8 cellular contexts compared by ENCODE assay signal in the genomic region with DNA sequence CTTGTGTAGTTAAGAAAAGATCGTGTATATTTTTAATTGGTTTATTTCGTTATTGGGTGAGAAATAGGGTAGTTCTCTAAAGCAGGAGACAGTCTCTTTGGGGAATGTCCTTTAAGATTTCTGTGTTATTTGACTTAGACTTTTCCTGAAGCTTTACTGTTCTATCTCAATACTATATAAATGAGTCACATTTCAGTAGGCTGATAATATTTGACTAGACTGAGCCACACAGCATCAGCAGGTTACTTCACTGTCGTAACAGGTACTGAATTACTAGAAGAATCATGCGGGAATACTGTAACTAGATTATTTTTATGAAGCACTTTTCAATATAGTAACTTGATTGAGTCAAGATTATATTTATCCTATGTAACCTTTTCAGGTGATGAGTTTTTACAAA. TPM values are rescaled to one million over a fixed set of nuclear protein-coding genes. Genes with fewer than 3 reads are reported as not detected.
DNase-seq lines count a peak whose midpoint lies in the region; ATAC-seq, FAIRE-seq and TF ChIP-seq lines count a peak whose summit lies in the region.

No MANE protein-coding gene starts in this region.

- peaks cover 4% of the 10 kb centered on the region; the same call in 1 of the 2 replicates for H4K20me1 ChIP-seq in HepG2 (ENCODE audit: insufficient read depth, low read length)

- H3K4me3 ChIP-seq in HepG2 (replicated peaks in 1 of 3; ENCODE audit: insufficient read depth in 1 of 3, low read depth in 2 of 3, low read length in 3 of 3) (peak overlapping the region; percentile 82 to 99 (median 83); a peak in 5 of 6 replicates), brain microvascular endothelial cell (ENCODE audit: low read depth, low read length) (no peak overlapping the region)

- no peak for TF ChIP-seq POLR2A in HepG2 (IDR thresholded peaks at IDR 0.05; ENCODE audit: insufficient read depth in 1 of 2, low read depth in 2 of 2, low read length in 2 of 2)

- H2AFZ ChIP-seq in HepG2 (ENCODE audit: low read length): no peak overlapping the region

- CTCF ChIA-PET in HepG2 (lab: Yijun Ruan, JAX; ENCODE audit: low intra/inter-chr PET ratio, low total read pairs): no interaction called here

- H3K4me3 Mint-ChIP-seq in stimulated activated naive CD8-positive, alpha-beta T cell treated with anti-CD3 and anti-CD28 coated beads, Interleukin-15, Interleukin-2, amounts not matched to agents 100 ng/mL and 50 ng/mL, for 24 hours: peak overlapping the region; percentile 88

- H3K4me1 ChIP-seq in HepG2 (ENCODE audit: insufficient read depth, low read length): peaks cover 51% of the 10 kb centered on the region

- peaks cover 6% of the 10 kb centered on the region for H3K9me3 Mint-ChIP-seq in stimulated activated naive CD8-positive, alpha-beta T cell treated with anti-CD3 and anti-CD28 coated beads, Interleukin-15, Interleukin-2, amounts not matched to agents 100 ng/mL and 50 ng/mL, for 24 hours
- H3K9me3 Mint-ChIP-seq in activated naive CD4-positive, alpha-beta T cell treated with anti-CD3 and anti-CD28 coated beads, Interleukin-2, amount 50 U/mL, for 72 hours: peaks cover 0 to 3% of the 10 kb centered on the region in 2 donors

- peaks cover 47% of the 10 kb centered on the region for H3K79me2 ChIP-seq in HepG2 (ENCODE audit: insufficient read depth, low read length)

- no peaks in the 10 kb centered on the region for H3K27me3 Mint-ChIP-seq in stimulated activated naive CD8-positive, alpha-beta T cell treated with anti-CD3 and anti-CD28 coated beads, Interleukin-15, Interleukin-2, amounts not matched to agents 100 ng/mL and 50 ng/mL, for 24 hours

- H3K27ac ChIP-seq in HepG2 (ENCODE audit: extremely low read length, insufficient read depth, low read length): no peak overlapping the region
- H3K27ac ChIP-seq in brain microvascular endothelial cell: no peak overlapping the region

- peaks cover 69% of the 10 kb centered on the region for H3K4me1 Mint-ChIP-seq in stimulated activated naive CD8-positive, alpha-beta T cell treated with anti-CD3 and anti-CD28 coated beads, Interleukin-15, Interleukin-2, amounts not matched to agents 100 ng/mL and 50 ng/mL, for 24 hours (ENCODE audit: low read depth)

- TF ChIP-seq CTCF in HepG2 (CRISPR knock-in tag; IDR thresholded peaks at IDR 0.05) (no peak), brain microvascular endothelial cell (IDR thresholded peaks at IDR 0.05; ENCODE audit: low read depth, low read length, missing control alignments) (no peak)

- no peaks in the 10 kb centered on the region for H3K9me3 ChIP-seq in HepG2 (ENCODE audit: low read length)

- H3K4me2 ChIP-seq in HepG2 (ENCODE audit: low read depth, low read length): peak overlapping the region; percentile 87

- DNase-seq in stimulated activated naive CD8-positive, alpha-beta T cell treated with anti-CD3 and anti-CD28 coated beads, Interleukin-15, Interleukin-2, amounts not matched to agents 100 U/mL and 50 U/mL, for 24 hours: no peak
- no peak for DNase-seq in activated naive CD4-positive, alpha-beta T cell treated with anti-CD3 and anti-CD28 coated beads, Interleukin-2, amount 50 U/mL, for 72 hours (ENCODE audit: low spot score in 2 of 2)
- DNase-seq in HepG2 (ENCODE audit: low spot score) (peak; percentile 13), brain microvascular endothelial cell (no peak), amygdala (lab: John Stamatoyannopoulos, UW) (no peak), HK-2 (ENCODE audit: unreplicated experiment) (no peak)

- peaks cover 4% of the 10 kb centered on the region for H3K36me3 Mint-ChIP-seq in stimulated activated naive CD8-positive, alpha-beta T cell treated with anti-CD3 and anti-CD28 coated beads, Interleukin-15, Interleukin-2, amounts not matched to agents 100 ng/mL and 50 ng/mL, for 24 hours (ENCODE audit: low read depth)
- peaks cover 0 to 11% of the 10 kb centered on the region in 2 donors for H3K36me3 Mint-ChIP-seq in activated naive CD4-positive, alpha-beta T cell treated with anti-CD3 and anti-CD28 coated beads, Interleukin-2, amount 50 U/mL, for 72 hours

- TSS peak; percentile 57 for BruUV-seq in HepG2 (replicated peaks; lab: Mats Ljungman, UMichigan)

- intact Hi-C loops in HepG2 (cut with micrococcal nuclease; ENCODE audit: unreplicated experiment): loop anchor here (2.0 to 5.0 kb wide), 2 partner anchors 18 to 102 kb away; a partner anchor contains a TSS

- H3K36me3 ChIP-seq in HepG2 (replicated peaks in 1 of 2; ENCODE audit: control insufficient read depth in 1 of 2, insufficient read depth in 2 of 2, low read length in 2 of 2) (no peaks in the 10 kb centered on the region), brain microvascular endothelial cell (replicated peaks) (no peaks in the 10 kb centered on the region)

- ATAC-seq in stimulated activated naive CD8-positive, alpha-beta T cell treated with anti-CD3 and anti-CD28 coated beads, Interleukin-15, Interleukin-2, amounts not matched to agents 100 U/mL and 50 U/mL, for 24 hours: no peak
- peak; percentile 19 to 43 for ATAC-seq in activated naive CD4-positive, alpha-beta T cell treated with anti-CD3 and anti-CD28 coated beads, Interleukin-2, amount 50 U/mL, for 72 hours
- ATAC-seq in HepG2 (no peak), HG02870 (IDR thresholded peaks at IDR 0.05; ENCODE audit: unreplicated experiment) (no peak)

- no peak for TF ChIP-seq RAD21 in HepG2 (CRISPR knock-in tag; IDR thresholded peaks at IDR 0.05)

- POLR2A ChIA-PET in HepG2 (lab: Yijun Ruan, JAX): interaction anchor here (1.3 to 3.6 kb wide), 2 partner anchors 102 to 270 kb away, joined by 3 to 13 read pairs; a partner anchor contains a TSS

- in situ Hi-C loops in HepG2 (cut with HindIII; ENCODE audit: extremely low pct_ligation_motif_present, low pct_unique_long_range_greater_than_20kb): no loop called here
- in situ Hi-C loops in brain microvascular endothelial cell (cut with HindIII; ENCODE audit: low pct_ligation_motif_present, low sequenced_read_pairs): no loop called here

- no peak for FAIRE-seq in HepG2 (lab: Jason Lieb, UNC)

- TF ChIP-seq EP300 in HepG2 (IDR thresholded peaks at IDR 0.05; ENCODE audit: low read depth in 2 of 2, low read length in 2 of 2) (no peak), HepG2 (CRISPR knock-in tag; IDR thresholded peaks at IDR 0.05; ENCODE audit: borderline replicate concordance) (no peak)

- H3K27me3 ChIP-seq in HepG2 (ENCODE audit: control insufficient read depth in 1 of 2, insufficient read depth in 2 of 2, low read length in 2 of 2): no peaks in the 10 kb centered on the region
- H3K27me3 ChIP-seq in brain microvascular endothelial cell (replicated peaks): no peaks in the 10 kb centered on the region

- 20% methylated on average over 4 of the region's 4 CpGs for WGBS in HepG2 (ENCODE audit: low lambda C conversion rate)

- H3K9ac ChIP-seq in HepG2 (ENCODE audit: insufficient read depth, low read depth, low read length): peak overlapping the region; percentile 84

- H3K27ac Mint-ChIP-seq in stimulated activated naive CD8-positive, alpha-beta T cell treated with anti-CD3 and anti-CD28 coated beads, Interleukin-15, Interleukin-2, amounts not matched to agents 100 ng/mL and 50 ng/mL, for 24 hours: peak overlapping the region; percentile 56
- H3K27ac Mint-ChIP-seq in activated naive CD4-positive, alpha-beta T cell treated with anti-CD3 and anti-CD28 coated beads, Interleukin-2, amount 50 U/mL, for 72 hours: peak overlapping the region; percentile 9 to 94

TF ChIP-seq in HepG2, 621 proteins besides CTCF, POLR2A, EP300 and RAD21 (continues in another document):
- TF ChIP-seq ASH2L (IDR thresholded peaks at IDR 0.05; ENCODE audit: insufficient read length, low read depth, low read length): no peak
- TF ChIP-seq, protein P1, sequence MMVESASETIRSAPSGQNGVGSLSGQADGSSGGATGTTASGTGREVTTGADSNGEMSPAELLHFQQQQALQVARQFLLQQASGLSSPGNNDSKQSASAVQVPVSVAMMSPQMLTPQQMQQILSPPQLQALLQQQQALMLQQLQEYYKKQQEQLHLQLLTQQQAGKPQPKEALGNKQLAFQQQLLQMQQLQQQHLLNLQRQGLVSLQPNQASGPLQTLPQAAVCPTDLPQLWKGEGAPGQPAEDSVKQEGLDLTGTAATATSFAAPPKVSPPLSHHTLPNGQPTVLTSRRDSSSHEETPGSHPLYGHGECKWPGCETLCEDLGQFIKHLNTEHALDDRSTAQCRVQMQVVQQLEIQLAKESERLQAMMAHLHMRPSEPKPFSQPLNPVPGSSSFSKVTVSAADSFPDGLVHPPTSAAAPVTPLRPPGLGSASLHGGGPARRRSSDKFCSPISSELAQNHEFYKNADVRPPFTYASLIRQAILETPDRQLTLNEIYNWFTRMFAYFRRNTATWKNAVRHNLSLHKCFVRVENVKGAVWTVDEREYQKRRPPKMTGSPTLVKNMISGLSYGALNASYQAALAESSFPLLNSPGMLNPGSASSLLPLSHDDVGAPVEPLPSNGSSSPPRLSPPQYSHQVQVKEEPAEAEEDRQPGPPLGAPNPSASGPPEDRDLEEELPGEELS (CRISPR knock-in tag; IDR thresholded peaks at IDR 0.05): no peak
- no peak for TF ChIP-seq KDM2A (CRISPR knock-in tag; IDR thresholded peaks at IDR 0.05; ENCODE audit: borderline replicate concordance, low read depth)
- no peak for TF ChIP-seq ZKSCAN5 (CRISPR knock-in tag; IDR thresholded peaks at IDR 0.05)

RNA-seq across cellular contexts. Expression of a gene that starts 1.4 kb away (rescaled TPM):
- total RNA-seq in activated naive CD4-positive, alpha-beta T cell treated with anti-CD3 and anti-CD28 coated beads, Interleukin-2, amount 50 U/mL, for 72 hours: 10 to 100 TPM; 20.4 to 23.6 TPM
- total RNA-seq in HepG2 (2016; rRNA removed; fragmentation: Illumina TruSeq; extraction: Trizol): 13.4 and 16.1 TPM in 2 replicates
- total RNA-seq in HepG2 (2016; cell fraction: cytosol; rRNA removed; fragmentation: Illumina TruSeq; extraction: Trizol; ENCODE audit: low read depth): 6.8 and 7.7 TPM in 2 replicates
- 13.2 and 17.1 TPM in 2 replicates for total RNA-seq in HepG2 (2016; cell fraction: insoluble cytoplasmic fraction; rRNA removed; fragmentation: Illumina TruSeq; extraction: Trizol)
- total RNA-seq in HepG2 (2016; cell fraction: membrane; rRNA removed; fragmentation: Illumina TruSeq; extraction: Trizol): 12.9 and 15.6 TPM in 2 replicates
- 15.7 and 16.0 TPM in 2 replicates for total RNA-seq in HepG2 (2016; cell fraction: nucleus; rRNA removed; fragmentation: Illumina TruSeq; extraction: Trizol)
- 15.4 and 17.8 TPM in 2 replicates for polyA plus RNA-seq in HepG2 (2011; rRNA removed)
- 13.8 and 13.9 TPM in 2 replicates for polyA plus RNA-seq in HepG2 (2011; cell fraction: cytosol; rRNA removed)
- polyA plus RNA-seq in HepG2 (2011; cell fraction: nucleus; rRNA removed): 8.5 and 9.7 TPM in 2 replicates
- 18.5 and 22.2 TPM in 2 replicates for polyA plus RNA-seq in HepG2 (2012)
- polyA plus RNA-seq in HepG2 (2016; cell fraction: cytosol; fragmentation: Illumina TruSeq; extraction: Trizol; ENCODE audit: low read depth): 8.6 and 8.9 TPM in 2 replicates
- 24.3 and 27.8 TPM in 2 replicates for polyA plus RNA-seq in HepG2 (2016; cell fraction: insoluble cytoplasmic fraction; fragmentation: Illumina TruSeq; extraction: Trizol; ENCODE audit: low read depth)
- 14.3 and 16.6 TPM in 2 replicates for polyA plus RNA-seq in HepG2 (2016; cell fraction: membrane; fragmentation: Illumina TruSeq; extraction: Trizol; ENCODE audit: low read depth)
- 14.1 and 16.2 TPM in 2 replicates for polyA plus RNA-seq in HepG2 (2016; cell fraction: nucleus; fragmentation: Illumina TruSeq; extraction: Trizol; ENCODE audit: insufficient read depth, low read depth)
- polyA minus RNA-seq in HepG2 (2011; rRNA and poly(A)+ RNA removed; ENCODE audit: low replicate concordance): 19.2 and 21.6 TPM in 2 replicates
- 14.9 and 16.2 TPM in 2 replicates for polyA minus RNA-seq in HepG2 (2011; cell fraction: cytosol; rRNA and poly(A)+ RNA removed)
- polyA minus RNA-seq in HepG2 (2011; cell fraction: nucleus; rRNA and poly(A)+ RNA removed): 22.8 and 24.1 TPM in 2 replicates

Comparison
In these comparisons a context has a peak if more than half of its experiments do, and no peak if none do; other contexts are left out.
1. ATAC-seq: peak in activated naive CD4-positive, alpha-beta T cell treated with anti-CD3 and anti-CD28 coated beads, Interleukin-2, amount 50 U/mL, for 72 hours (2 of 2); none in stimulated activated naive CD8-positive, alpha-beta T cell treated with anti-CD3 and anti-CD28 coated beads, Interleukin-15, Interleukin-2, amounts not matched to agents 100 U/mL and 50 U/mL, for 24 hours (single experiment), HepG2 (single experiment) and HG02870 (single experiment).